Comparison of ENCODE assay signal across 24 cellular contexts in genomic region chr6:40541556-40542174, GRCh38. TPM values are rescaled to one million over a fixed set of nuclear protein-coding genes. Genes with fewer than 3 reads are reported as not detected.
DNase-seq lines count a peak whose midpoint lies in the region; ATAC-seq and TF ChIP-seq lines count a peak whose summit lies in the region.
"Had no signal": no experiment of that assay in that cellular context is flagged by ENCODE, and none has a peak within 500 bp of the region (broad histone marks: within the 10 kb centered on the region; RNA-seq: fewer than 3 reads in every experiment).

No MANE protein-coding gene starts in this region.

- no peaks in the 10 kb centered on the region for H3K4me1 ChIP-seq in upper lobe of right lung

- no peak overlapping the region for H3K4me3 Mint-ChIP-seq in natural killer cell treated with Interleukin-12 subunit alpha and Interleukin-12 subunit beta and Interleukin-15 and Interleukin-18, amount 100 ng/mL, for 72 hours
- H3K4me3 Mint-ChIP-seq in natural killer cell (no peak overlapping the region), brain (no peak overlapping the region)
- H3K4me3 Mint-ChIP-seq in effector memory CD8-positive, alpha-beta T cell, result no peak overlapping the region
- H3K4me3 Mint-ChIP-seq: CD4-positive, CD25-positive, alpha-beta regulatory T cell had no signal

- no peak overlapping the region for H3K27ac Mint-ChIP-seq in natural killer cell treated with Interleukin-12 subunit alpha and Interleukin-12 subunit beta and Interleukin-15 and Interleukin-18, amount 100 ng/mL, for 72 hours
- H3K27ac Mint-ChIP-seq in natural killer cell (no peak overlapping the region), brain (peak overlapping the region in 3 of 5 experiments; percentile 33 to 66 (median 59))
- no peak overlapping the region for H3K27ac Mint-ChIP-seq in effector memory CD8-positive, alpha-beta T cell

- no peak for ATAC-seq in natural killer cell treated with Interleukin-12 subunit alpha and Interleukin-12 subunit beta and Interleukin-15 and Interleukin-18, amount 100 ng/mL, for 72 hours
- ATAC-seq in natural killer cell, result no peak
- ATAC-seq in upper lobe of right lung, result no peak
- no peak for ATAC-seq in effector memory CD8-positive, alpha-beta T cell (replicated peaks)
- no peak for ATAC-seq in HG03354 (IDR thresholded peaks at IDR 0.05; ENCODE audit: poor library complexity, severe bottlenecking, unreplicated experiment)
- ATAC-seq: Panc1 had no signal

- peaks cover 0 to 4% of the 10 kb centered on the region in 2 donors for H3K27me3 Mint-ChIP-seq in natural killer cell treated with Interleukin-12 subunit alpha and Interleukin-12 subunit beta and Interleukin-15 and Interleukin-18, amount 100 ng/mL, for 72 hours
- H3K27me3 Mint-ChIP-seq in natural killer cell (ENCODE audit: low read depth in 2 of 2), result no peaks in the 10 kb centered on the region
- H3K27me3 Mint-ChIP-seq in brain, result peaks cover 4% of the 10 kb centered on the region
- H3K27me3 Mint-ChIP-seq in effector memory CD8-positive, alpha-beta T cell, result peaks cover 0 to 44% of the 10 kb centered on the region in 2 donors
- H3K27me3 Mint-ChIP-seq: CD4-positive, CD25-positive, alpha-beta regulatory T cell had no signal

- no peaks in the 10 kb centered on the region for H3K9me3 ChIP-seq in upper lobe of right lung
- H3K9me3 ChIP-seq: BLaER1 had no signal

- no peaks in the 10 kb centered on the region for H3K36me3 ChIP-seq in upper lobe of right lung

- peaks cover 0 to 3% of the 10 kb centered on the region in 2 donors for H3K4me1 Mint-ChIP-seq in natural killer cell treated with Interleukin-12 subunit alpha and Interleukin-12 subunit beta and Interleukin-15 and Interleukin-18, amount 100 ng/mL, for 72 hours (ENCODE audit: low read depth in 2 of 2)
- peaks cover 0 to 5% of the 10 kb centered on the region in 2 donors for H3K4me1 Mint-ChIP-seq in natural killer cell
- H3K4me1 Mint-ChIP-seq in brain, result peaks cover 85% of the 10 kb centered on the region
- no peaks in the 10 kb centered on the region for H3K4me1 Mint-ChIP-seq in effector memory CD8-positive, alpha-beta T cell (ENCODE audit: low read depth in 2 of 2)
- H3K4me1 Mint-ChIP-seq: CD4-positive, CD25-positive, alpha-beta regulatory T cell had no signal

- no peaks in the 10 kb centered on the region for H3K9me3 Mint-ChIP-seq in natural killer cell treated with Interleukin-12 subunit alpha and Interleukin-12 subunit beta and Interleukin-15 and Interleukin-18, amount 100 ng/mL, for 72 hours
- H3K9me3 Mint-ChIP-seq in natural killer cell (no peaks in the 10 kb centered on the region), brain (no peaks in the 10 kb centered on the region)
- H3K9me3 Mint-ChIP-seq in effector memory CD8-positive, alpha-beta T cell, result no peaks in the 10 kb centered on the region
- H3K9me3 Mint-ChIP-seq: CD4-positive, CD25-positive, alpha-beta regulatory T cell; H9 had no signal

- no peaks in the 10 kb centered on the region for H3K36me3 Mint-ChIP-seq in natural killer cell treated with Interleukin-12 subunit alpha and Interleukin-12 subunit beta and Interleukin-15 and Interleukin-18, amount 100 ng/mL, for 72 hours
- H3K36me3 Mint-ChIP-seq in natural killer cell (no peaks in the 10 kb centered on the region), brain (no peaks in the 10 kb centered on the region)
- H3K36me3 Mint-ChIP-seq in effector memory CD8-positive, alpha-beta T cell (ENCODE audit: insufficient read depth), result peaks cover 3% of the 10 kb centered on the region
- H3K36me3 Mint-ChIP-seq: CD4-positive, CD25-positive, alpha-beta regulatory T cell had no signal

- peaks cover 3% of the 10 kb centered on the region for H3K27me3 ChIP-seq in upper lobe of right lung
- H3K27me3 ChIP-seq: BLaER1 had no signal

- DNase-seq in natural killer cell treated with Interleukin-12 subunit alpha and Interleukin-12 subunit beta and Interleukin-15 and Interleukin-18, amount 100 ng/mL, for 72 hours (ENCODE audit: low spot score), result peak; percentile 12
- no peak for DNase-seq in natural killer cell
- peak; percentile 40 for DNase-seq in occipital lobe (lab: John Stamatoyannopoulos, UW)
- peak; percentile 32 for DNase-seq in upper lobe of right lung
- DNase-seq in effector memory CD8-positive, alpha-beta T cell, result no peak
- DNase-seq in ureter (ENCODE audit: low spot score), result no peak
- DNase-seq: CD4-positive, CD25-positive, alpha-beta regulatory T cell; IMR-90; NCI-H1048; NCI-H1417; NCI-H1694; NCI-H2029 treated with DMSO at 0.1 percent for 48 hours; NCI-H446 treated with DMSO at 0.1 percent for 48 hours; NCI-H526; SIG-M5 had no signal

- TF ChIP-seq CTCF in natural killer cell (IDR thresholded peaks at IDR 0.05), result no peak
- TF ChIP-seq CTCF in brain (conservative IDR thresholded peaks at IDR 0.05), result no peak
- no peak for TF ChIP-seq CTCF in upper lobe of right lung (IDR thresholded peaks at IDR 0.05)

- H3K27ac ChIP-seq in upper lobe of right lung, result no peak overlapping the region
- H3K27ac ChIP-seq: BLaER1, KMS-11, SK-N-MC had no signal

- intact Hi-C loops in natural killer cell (cut with micrococcal nuclease) (no loop called here), upper lobe of right lung (cut with DNase I) (no loop called here)

- no peak overlapping the region for H3K4me3 ChIP-seq in upper lobe of right lung
- H3K4me3 ChIP-seq: BLaER1, SK-N-MC had no signal

RNA-seq across cellular contexts. Expression of gene LRFN2, which starts 45.5 kb away (rescaled TPM):
- under 1 TPM; 0.29 to 0.50 TPM for total RNA-seq in natural killer cell treated with Interleukin-12 subunit alpha and Interleukin-12 subunit beta and Interleukin-15 and Interleukin-18, amount 100 ng/mL, for 72 hours
- 1 to 10 TPM; 3.0 to 3.6 (median 3.5) TPM for total RNA-seq in natural killer cell
- polyA plus RNA-seq in brain (ENCODE audit: insufficient read depth, low read depth, low replicate concordance), result 2.0 TPM
- total RNA-seq in occipital lobe, result 20.6 TPM
- not detected for total RNA-seq in upper lobe of right lung
- 0.34 TPM for total RNA-seq in ureter
- total RNA-seq: CD4-positive, CD25-positive, alpha-beta regulatory T cell; IMR-90; OCI-LY7 had no signal
- polyA plus RNA-seq: AG04450; CD4-positive, CD25-positive, alpha-beta regulatory T cell; IMR-90 had no signal

Comparison
In these comparisons a context has a peak if more than half of its experiments do, and no peak if none do; other contexts are left out.
1. DNase-seq: peak in natural killer cell treated with Interleukin-12 subunit alpha and Interleukin-12 subunit beta and Interleukin-15 and Interleukin-18, amount 100 ng/mL, for 72 hours (single experiment), occipital lobe (single experiment) and upper lobe of right lung (single experiment); none in natural killer cell (single experiment), effector memory CD8-positive, alpha-beta T cell (0 of 3) and ureter (single experiment).
2. H3K27ac Mint-ChIP-seq: peak in brain (3 of 5); none in natural killer cell treated with Interleukin-12 subunit alpha and Interleukin-12 subunit beta and Interleukin-15 and Interleukin-18, amount 100 ng/mL, for 72 hours (0 of 2), natural killer cell (0 of 2) and effector memory CD8-positive, alpha-beta T cell (0 of 2).